In genomic region chr12:118541071-118541470, GRCh38 we compare ENCODE assay signal across 23 cellular contexts.
"Had no signal": no experiment of that assay in that cellular context is flagged by ENCODE, and none has a peak within 500 bp of the region (broad histone marks: within the 10 kb centered on the region; RNA-seq: fewer than 3 reads in every experiment).

No MANE protein-coding gene starts in this region.

- H3K27ac ChIP-seq: HL-60, KMS-11, SJSA1, SK-N-MC had no signal

- H3K27me3 ChIP-seq: SJSA1 had no signal

- H3K9ac ChIP-seq: KMS-11 had no signal

- H3K4me2 ChIP-seq: KMS-11 had no signal

- H3K27ac Mint-ChIP-seq: IgD-negative memory B cell had no signal

- H3K27me3 Mint-ChIP-seq: IgD-negative memory B cell had no signal

- H3K4me1 Mint-ChIP-seq: IgD-negative memory B cell had no signal

- H3K36me3 ChIP-seq: SJSA1 had no signal

- H3K4me1 ChIP-seq: SJSA1 had no signal

- H3K4me3 ChIP-seq: K562, SJSA1, SK-N-MC had no signal

- DNase-seq: Kasumi-1, MM.1S, NCI-H1092 treated with DMSO at 0.1 percent for 48 hours, NCI-H1436, NCI-H187, NCI-H2029, NCI-H2081 treated with DMSO at 0.1 percent for 48 hours, NCI-H2171, NCI-H226, NCI-H446, NCI-H510A, NCI-H524 treated with DMSO at 0.1 percent for 48 hours, NCI-H69, NCI-H774, Right ventricle myocardium superior, RPMI8226, SIG-M5 had no signal

- H3K9me3 ChIP-seq: SJSA1 had no signal
